In genomic region chr16:67605641-67606040, GRCh38 we compare ENCODE assay signal across 2 cellular contexts.
TF ChIP-seq lines count a peak whose summit lies in the region.

No MANE protein-coding gene starts in this region.

TF ChIP-seq in HepG2, 621 proteins besides CTCF, POLR2A, EP300 and RAD21:
- no peak for TF ChIP-seq SRY (CRISPR knock-in tag; IDR thresholded peaks at IDR 0.05)
- TF ChIP-seq ZNF564 (CRISPR knock-in tag; IDR thresholded peaks at IDR 0.05) = no peak
- TF ChIP-seq ZNF83 (CRISPR knock-in tag; IDR thresholded peaks at IDR 0.05; ENCODE audit: borderline replicate concordance) = no peak
- no peak for TF ChIP-seq ZNF691 (CRISPR knock-in tag; IDR thresholded peaks at IDR 0.05; ENCODE audit: borderline replicate concordance, low read depth)
- TF ChIP-seq PTBP1 (IDR thresholded peaks at IDR 0.05; ENCODE audit: low read depth, low read length, poor library complexity, severe bottlenecking) = no peak
- no peak for TF ChIP-seq ELF3 (CRISPR knock-in tag; IDR thresholded peaks at IDR 0.05)
- TF ChIP-seq CBX5 (CRISPR knock-in tag; IDR thresholded peaks at IDR 0.05; ENCODE audit: borderline replicate concordance) = no peak
TF ChIP-seq in HepG2: peak in this region for 0.

TF ChIP-seq in SK-N-SH treated with all-trans-retinoic acid at 6 μM for 48 hours, 23 proteins besides CTCF, POLR2A, EP300 and RAD21:
- TF ChIP-seq CSRNP3 (CRISPR knock-in tag; IDR thresholded peaks at IDR 0.05) (no peak), BACH2 (CRISPR knock-in tag; IDR thresholded peaks at IDR 0.05; ENCODE audit: borderline replicate concordance) (no peak), ISL1 (CRISPR knock-in tag; IDR thresholded peaks at IDR 0.05) (no peak), CSDC2 (CRISPR knock-in tag; IDR thresholded peaks at IDR 0.05) (no peak), TOX (CRISPR knock-in tag; IDR thresholded peaks at IDR 0.05; ENCODE audit: borderline replicate concordance) (no peak), OSR1 (CRISPR knock-in tag; IDR thresholded peaks at IDR 0.05) (no peak), ZNF565 (CRISPR knock-in tag; conservative IDR thresholded peaks at IDR 0.05; ENCODE audit: low read depth) (no peak)
